8 cellular contexts compared by ENCODE assay signal in genomic region chr21:44793269-44794030, GRCh38. TPM values are rescaled to one million over a fixed set of nuclear protein-coding genes. Genes with fewer than 3 reads are reported as not detected.
DNase-seq lines count a peak whose midpoint lies in the region; ATAC-seq and TF ChIP-seq lines count a peak whose summit lies in the region.

No MANE protein-coding gene starts in this region.

- H3K4me2 ChIP-seq in KMS-11 (no peak overlapping the region), parathyroid adenoma (ENCODE audit: low read length) (no peak overlapping the region)

- H3K27ac ChIP-seq in A673 (ENCODE audit: low read depth, low read length, poor library complexity, severe bottlenecking) = peak overlapping the region; percentile 24
- H3K27ac ChIP-seq in KMS-11 = no peak overlapping the region
- no peak overlapping the region for H3K27ac ChIP-seq in gastroesophageal sphincter
- no peak overlapping the region for H3K27ac ChIP-seq in parathyroid adenoma

- peak; percentile 86 for DNase-seq in A673 (ENCODE audit: low spot score)
- peak; percentile 77 for DNase-seq in activated effector memory CD4-positive, alpha-beta T cell treated with anti-CD3 and anti-CD28 coated beads, Interleukin-2, amount 50 U/mL, for 16 hours

- BruUV-seq in A673 (replicated peaks; lab: Mats Ljungman, UMichigan) = no TSS peak

- WGBS in gastroesophageal sphincter (ENCODE audit: low coverage in 1 of 2), 2 donors = 3 to 11% methylated on average over 5 to 9 of the region's 9 CpGs

- H3K9ac ChIP-seq in KMS-11 = no peak overlapping the region
- no peak overlapping the region for H3K9ac ChIP-seq in parathyroid adenoma

- TF ChIP-seq POLR2A in gastroesophageal sphincter (IDR thresholded peaks at IDR 0.05) = no peak

- H4K20me1 ChIP-seq in KMS-11 (ENCODE audit: insufficient read depth) = peaks cover 22% of the 10 kb centered on the region

- H3K27me3 ChIP-seq in A673 (replicated peaks; ENCODE audit: insufficient read depth, low read depth, low read length, poor library complexity) = no peaks in the 10 kb centered on the region
- H3K27me3 ChIP-seq in KMS-11 (ENCODE audit: insufficient read depth, low read depth) = no peaks in the 10 kb centered on the region
- no peaks in the 10 kb centered on the region for H3K27me3 ChIP-seq in gastroesophageal sphincter
- H3K27me3 ChIP-seq in parathyroid adenoma (ENCODE audit: control insufficient read depth, insufficient read depth, low read length) = no peaks in the 10 kb centered on the region

- no peak for TF ChIP-seq EP300 in gastroesophageal sphincter (IDR thresholded peaks at IDR 0.05)

- intact Hi-C loops in A673 (cut with micrococcal nuclease; ENCODE audit: unreplicated experiment) = loop anchor here (2.0 kb wide), 1 partner anchor 283 kb away; no protein-coding TSS in a partner anchor

- peaks cover 10% of the 10 kb centered on the region for H3K4me1 ChIP-seq in A673 (ENCODE audit: insufficient read depth, low read length, poor library complexity, severe bottlenecking)
- H3K4me1 ChIP-seq in KMS-11 (ENCODE audit: low read depth, poor library complexity, severe bottlenecking) = peaks cover 17% of the 10 kb centered on the region
- H3K4me1 ChIP-seq in gastroesophageal sphincter = peaks cover 0 to 34% (median 8%) of the 10 kb centered on the region in 3 donors
- H3K4me1 ChIP-seq in parathyroid adenoma = no peaks in the 10 kb centered on the region

- H2AFZ ChIP-seq in KMS-11 (ENCODE audit: low read depth) (no peak overlapping the region), parathyroid adenoma (no peak overlapping the region)

- H3K4me3 ChIP-seq in A673 (ENCODE audit: low read depth, low read length, poor library complexity, severe bottlenecking) (no peak overlapping the region), KMS-11 (IDR thresholded peaks at IDR 0.05; ENCODE audit: insufficient read depth, low read depth, low read length) (no peak overlapping the region), gastroesophageal sphincter (no peak overlapping the region), parathyroid adenoma (ENCODE audit: low read depth, low read length) (no peak overlapping the region)

- H3K9me3 ChIP-seq in A673 (ENCODE audit: low read depth, low read length, poor library complexity, severe bottlenecking) = no peaks in the 10 kb centered on the region
- no peaks in the 10 kb centered on the region for H3K9me3 ChIP-seq in gastroesophageal sphincter
- H3K9me3 ChIP-seq in parathyroid adenoma (ENCODE audit: control insufficient read depth, low read length) = no peaks in the 10 kb centered on the region

- ATAC-seq in gastroesophageal sphincter (peak; percentile 85), HG02938 (IDR thresholded peaks at IDR 0.05; ENCODE audit: unreplicated experiment) (no peak)

- CTCF ChIA-PET in A673 (lab: Charles Lee) = interaction anchor here (0.5 to 1.5 kb wide), 9 partner anchors 9 to 348 kb away, joined by 3 to 12 read pairs (median 6); no protein-coding TSS in a partner anchor

- TF ChIP-seq CTCF in A673 (conservative IDR thresholded peaks at IDR 0.05; ENCODE audit: low read depth, low read length) = peak; percentile 85
- TF ChIP-seq CTCF in GM12873 (IDR thresholded peaks at IDR 0.05; ENCODE audit: insufficient read depth, low read depth, low read length, missing control alignments) = peak; percentile 74
- TF ChIP-seq CTCF in KMS-11 (conservative IDR thresholded peaks at IDR 0.05; ENCODE audit: low read depth, low read length) = peak; percentile 86
- TF ChIP-seq CTCF in gastroesophageal sphincter (IDR thresholded peaks at IDR 0.05) = peak; percentile 53 to 79 (median 73)
- TF ChIP-seq CTCF in parathyroid adenoma (IDR thresholded peaks at IDR 0.05) = peak; percentile 58

- H3K36me3 ChIP-seq in A673 (ENCODE audit: insufficient read depth, low read length, poor library complexity, severe bottlenecking) (peaks cover 39% of the 10 kb centered on the region), KMS-11 (ENCODE audit: insufficient read depth) (peaks cover 4% of the 10 kb centered on the region; the same call in 1 of the 2 replicates), gastroesophageal sphincter (peaks cover 0 to 20% of the 10 kb centered on the region in 2 donors), parathyroid adenoma (ENCODE audit: control insufficient read depth, insufficient read depth, low read length) (no peaks in the 10 kb centered on the region)

- H3K79me2 ChIP-seq in KMS-11 (ENCODE audit: insufficient read depth, low read depth) = peaks cover 94% of the 10 kb centered on the region
- peaks cover 29% of the 10 kb centered on the region for H3K79me2 ChIP-seq in parathyroid adenoma

- POLR2A ChIA-PET in A673 (lab: Charles Lee; ENCODE audit: low non-redundant PET) = interaction anchor here (0.6 kb wide), 1 partner anchor 440 kb away, joined by 3 read pairs; the partner anchor contains the start of gene TRPM2

TF ChIP-seq in PFSK-1, 5 proteins besides CTCF, POLR2A, EP300 and RAD21:
- TF ChIP-seq POLR2AphosphoS5 (IDR thresholded peaks at IDR 0.05; ENCODE audit: low read depth, low read length) (no peak), FOXP2 (optimal IDR thresholded peaks at IDR 0.05; ENCODE audit: borderline replicate concordance, extremely low read depth, extremely low read length, insufficient read depth) (no peak), SIN3A (IDR thresholded peaks at IDR 0.05; ENCODE audit: borderline replicate concordance, insufficient read depth, low read length) (0 out of 2 replicates have a peak, but pooled peaks have one; percentile 26), REST (IDR thresholded peaks at IDR 0.05; ENCODE audit: insufficient read depth in 1 of 2, low read depth in 2 of 2, low read length in 2 of 2) (no peak), TAF1 (IDR thresholded peaks at IDR 0.05; ENCODE audit: borderline replicate concordance, insufficient read depth, low read length) (no peak)
TF ChIP-seq in PFSK-1: peak in this region for 1.

RNA-seq across cellular contexts. Expression of gene UBE2G2, which starts 8.2 kb away (rescaled TPM):
- total RNA-seq in A673 (2021) (204 and 212 TPM in 2 replicates), gastroesophageal sphincter (10 to 100 TPM; 48.3 to 93.4 (median 83.9) TPM)
- 122 TPM for polyA plus RNA-seq in PFSK-1 (2012; ENCODE audit: insufficient read length, low read depth)

RNA-seq across cellular contexts. Expression of gene SUMO3, which starts 24.4 kb away (rescaled TPM):
- 124 and 132 TPM in 2 replicates for total RNA-seq in A673 (2021)
- 108 TPM for polyA plus RNA-seq in PFSK-1 (2012; ENCODE audit: insufficient read length, low read depth)
- 10 to 100 TPM; 41.7 to 56.2 (median 53.7) TPM for total RNA-seq in gastroesophageal sphincter
